In genomic region chr12:66717049-66717448, GRCh38 we compare ENCODE assay signal across 1 cellular context.
TF ChIP-seq lines count a peak whose summit lies in the region.

No MANE protein-coding gene starts in this region.

TF ChIP-seq in HCT116, 20 proteins besides CTCF, POLR2A, EP300 and RAD21 (continued from another document):
- TF ChIP-seq REST (IDR thresholded peaks at IDR 0.05; ENCODE audit: low read depth) (no peak), YY1 (IDR thresholded peaks at IDR 0.05; ENCODE audit: extremely low read depth, insufficient replicate concordance, low read depth, low read length) (no peak), EZH2phosphoT487 (IDR thresholded peaks at IDR 0.05; ENCODE audit: borderline replicate concordance) (no peak), TCF7L2 (IDR thresholded peaks at IDR 0.05; ENCODE audit: borderline replicate concordance, extremely low read depth, insufficient read depth, insufficient read length) (no peak), SP1 (IDR thresholded peaks at IDR 0.05; ENCODE audit: low read depth) (no peak), CEBPB (IDR thresholded peaks at IDR 0.05; ENCODE audit: low read depth) (no peak), MAX (IDR thresholded peaks at IDR 0.05) (no peak)
